Comparison of ENCODE assay signal across 8 cellular contexts in the genomic region with DNA sequence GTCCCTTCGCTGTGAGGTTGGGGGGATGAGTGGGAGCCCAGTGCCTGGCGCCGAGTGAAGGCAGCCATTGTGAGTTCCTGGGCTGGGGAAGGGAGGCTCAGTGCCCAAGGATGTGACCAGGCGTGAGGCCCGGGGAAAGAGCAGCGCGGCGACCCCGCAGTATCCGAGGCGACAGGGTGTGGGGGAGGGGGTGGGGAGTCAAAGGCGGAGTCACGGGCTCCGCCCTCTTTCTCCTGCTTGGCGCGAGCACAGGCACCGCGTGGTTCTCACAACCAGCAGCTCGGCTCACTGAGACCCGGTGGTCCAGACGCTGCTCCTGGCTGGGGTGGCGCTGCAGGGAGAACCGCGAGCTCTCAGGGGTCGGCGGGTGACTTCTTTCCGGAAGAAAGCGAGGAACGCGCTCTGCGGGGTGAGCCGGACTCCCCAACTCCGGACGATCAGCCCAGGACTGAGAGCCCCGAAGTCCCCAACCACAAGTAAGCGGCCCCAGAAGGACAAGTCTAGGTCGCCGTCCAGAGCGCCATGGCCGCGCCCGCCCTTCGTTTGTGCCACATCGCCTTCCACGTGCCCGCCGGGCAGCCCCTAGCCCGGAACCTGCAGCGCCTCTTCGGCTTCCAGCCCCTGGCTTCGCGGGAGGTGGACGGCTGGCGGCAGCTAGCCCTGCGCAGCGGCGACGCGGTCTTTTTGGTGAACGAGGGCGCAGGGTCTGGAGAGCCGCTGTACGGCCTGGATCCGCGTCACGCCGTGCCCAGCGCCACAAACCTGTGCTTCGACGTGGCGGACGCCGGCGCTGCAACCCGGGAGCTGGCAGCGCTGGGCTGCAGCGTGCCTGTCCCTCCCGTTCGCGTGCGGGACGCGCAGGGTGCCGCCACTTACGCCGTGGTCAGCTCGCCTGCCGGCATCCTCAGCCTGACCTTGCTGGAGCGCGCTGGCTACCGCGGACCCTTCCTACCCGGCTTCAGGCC. TPM values are rescaled to one million over a fixed set of nuclear protein-coding genes. Genes with fewer than 3 reads are reported as not detected.
DNase-seq lines count a peak whose midpoint lies in the region; ATAC-seq and TF ChIP-seq lines count a peak whose summit lies in the region.

TSS of gene HPDL (plus strand) at position 269 of the 965 bp plus-strand sequence. CDS start at position 523, 254 bp downstream.

- CTCF ChIA-PET in AG04450 (lab: Charles Lee) = interaction anchor here (0.6 to 1.6 kb wide), 4 partner anchors 14 to 313 kb away, joined by 3 to 7 read pairs (median 4); partner anchors contain the start of gene MUTYH
- CTCF ChIA-PET in activated CD4-positive, alpha-beta memory T cell treated with anti-CD3 and anti-CD28 coated beads, Interleukin-2, amount 10 ng/mL, durations not matched to agents 7 days and 5 days (lab: Charles Lee) = interaction anchor here (0.8 to 2.7 kb wide), 5 partner anchors 8 to 166 kb away, joined by 3 to 16 read pairs (median 5); partner anchors contain the start of genes MUTYH and TOE1

- H3K27ac ChIP-seq in AG04450 (ENCODE audit: low read depth, low read length) = no peak within 1 kb of the TSS

- peak within 1 kb of the TSS; percentile 16 for H3K27ac Mint-ChIP-seq in activated CD4-positive, alpha-beta memory T cell treated with anti-CD3 and anti-CD28 coated beads, Interleukin-2, amount 10 ng/mL, durations not matched to agents 7 days and 5 days
- peak within 1 kb of the TSS in 1 of 2 donors; percentile 44 for H3K27ac Mint-ChIP-seq in effector memory CD8-positive, alpha-beta T cell
- H3K27ac Mint-ChIP-seq in memory B cell = peak within 1 kb of the TSS; percentile 73

- no peaks in the 10 kb centered on the region for H3K27me3 Mint-ChIP-seq in activated CD4-positive, alpha-beta memory T cell treated with anti-CD3 and anti-CD28 coated beads, Interleukin-2, amount 10 ng/mL, durations not matched to agents 7 days and 5 days
- H3K27me3 Mint-ChIP-seq in effector memory CD8-positive, alpha-beta T cell = no peaks in the 10 kb centered on the region
- no peaks in the 10 kb centered on the region for H3K27me3 Mint-ChIP-seq in memory B cell

- H3K4me1 Mint-ChIP-seq in activated CD4-positive, alpha-beta memory T cell treated with anti-CD3 and anti-CD28 coated beads, Interleukin-2, amount 10 ng/mL, durations not matched to agents 7 days and 5 days = peaks cover 25% of the 10 kb centered on the region
- peaks cover 0 to 9% of the 10 kb centered on the region in 2 donors for H3K4me1 Mint-ChIP-seq in effector memory CD8-positive, alpha-beta T cell (ENCODE audit: low read depth in 2 of 2)
- H3K4me1 Mint-ChIP-seq in memory B cell = peaks cover 18% of the 10 kb centered on the region

- no peaks in the 10 kb centered on the region; the same call in 1 of the 2 replicates for H3K9me3 ChIP-seq in AG04450 (ENCODE audit: control insufficient read depth, insufficient read depth, low read length)

- no peaks in the 10 kb centered on the region for H3K27me3 ChIP-seq in AG04450 (ENCODE audit: control insufficient read depth, insufficient read depth, low read length)

- H3K4me3 ChIP-seq in AG04450 (ENCODE audit: low read depth, low read length) = peak within 1 kb of the TSS; percentile 65

- no peak for TF ChIP-seq CTCF in AG04450 (IDR thresholded peaks at IDR 0.05; ENCODE audit: low read depth, low read length)

- H3K36me3 Mint-ChIP-seq in activated CD4-positive, alpha-beta memory T cell treated with anti-CD3 and anti-CD28 coated beads, Interleukin-2, amount 10 ng/mL, durations not matched to agents 7 days and 5 days (ENCODE audit: low read depth) = peaks cover 14% of the 10 kb centered on the region
- H3K36me3 Mint-ChIP-seq in effector memory CD8-positive, alpha-beta T cell (ENCODE audit: insufficient read depth) = peaks cover 10% of the 10 kb centered on the region
- peaks cover 2% of the 10 kb centered on the region for H3K36me3 Mint-ChIP-seq in memory B cell

- H3K4me3 Mint-ChIP-seq in activated CD4-positive, alpha-beta memory T cell treated with anti-CD3 and anti-CD28 coated beads, Interleukin-2, amount 10 ng/mL, durations not matched to agents 7 days and 5 days = peak within 1 kb of the TSS; percentile 74
- H3K4me3 Mint-ChIP-seq in effector memory CD8-positive, alpha-beta T cell = peak within 1 kb of the TSS; percentile 77 to 81
- H3K4me3 Mint-ChIP-seq in memory B cell = peak within 1 kb of the TSS; percentile 89

- H3K9me3 Mint-ChIP-seq in activated CD4-positive, alpha-beta memory T cell treated with anti-CD3 and anti-CD28 coated beads, Interleukin-2, amount 10 ng/mL, durations not matched to agents 7 days and 5 days = no peaks in the 10 kb centered on the region
- no peaks in the 10 kb centered on the region for H3K9me3 Mint-ChIP-seq in effector memory CD8-positive, alpha-beta T cell
- H3K9me3 Mint-ChIP-seq in memory B cell = no peaks in the 10 kb centered on the region

- peak; percentile 74 for ATAC-seq in GM19043 (IDR thresholded peaks at IDR 0.05; ENCODE audit: low read depth, unreplicated experiment)
- peak; percentile 81 for ATAC-seq in effector memory CD8-positive, alpha-beta T cell (replicated peaks)
- ATAC-seq in memory B cell (ENCODE audit: low read depth) = peak; percentile 82
- ATAC-seq in GM21825 (IDR thresholded peaks at IDR 0.05; ENCODE audit: unreplicated experiment) = no peak

- POLR2A ChIA-PET in AG04450 (lab: Yijun Ruan, JAX) = interaction anchor here (0.5 to 1.8 kb wide), 3 partner anchors 13 to 360 kb away, joined by 3 to 12 read pairs (median 6); partner anchors contain the start of genes MUTYH and TOE1
- POLR2A ChIA-PET in activated CD4-positive, alpha-beta memory T cell treated with anti-CD3 and anti-CD28 coated beads, Interleukin-2, amount 10 ng/mL, durations not matched to agents 7 days and 5 days (lab: Charles Lee) = interaction anchor here (1.0 to 9.9 kb wide), 13 partner anchors 8 to 605 kb away, joined by 3 to 143 read pairs (median 4); partner anchors contain the start of genes BTBD19, CCDC163, DYNLT4 and HECTD3

- DNase-seq in AG04450 (ENCODE audit: low read depth, low spot score) (no peak), NCI-H2171 (lab: John Stamatoyannopoulos, UW) (peak; percentile 57), memory B cell (ENCODE audit: low spot score in 2 of 2) (peak in 1 of 2 donors; percentile 42)
- peak; percentile 64 for DNase-seq in activated CD4-positive, alpha-beta memory T cell treated with anti-CD3 and anti-CD28 coated beads, Interleukin-2, amount 10 ng/mL, durations not matched to agents 7 days and 5 days
- DNase-seq in effector memory CD8-positive, alpha-beta T cell = no peak
- DNase-seq in stimulated activated CD8-positive, alpha-beta memory T cell treated with anti-CD3 and anti-CD28 coated beads, Interleukin-15, amount 100 ng/mL, for 24 hours (ENCODE audit: low read depth) = peak; percentile 50

RNA-seq across cellular contexts. Expression of gene HPDL, which starts in this region (rescaled TPM):
- 0.22 and 0.50 TPM in 2 replicates for polyA plus RNA-seq in AG04450 (2011; rRNA removed)
- 0.28 TPM in 1 of 2 replicates, not detected in the other for polyA minus RNA-seq in AG04450 (2011; rRNA and poly(A)+ RNA removed)
- total RNA-seq in activated CD4-positive, alpha-beta memory T cell treated with anti-CD3 and anti-CD28 coated beads, Interleukin-2, amount 10 ng/mL, durations not matched to agents 7 days and 5 days = 1 to 10 TPM; 5.5 to 5.6 TPM

Comparison
In these comparisons a context has a peak if more than half of its experiments do, and no peak if none do; other contexts are left out.
1. DNase-seq: peak in NCI-H2171 (single experiment), activated CD4-positive, alpha-beta memory T cell treated with anti-CD3 and anti-CD28 coated beads, Interleukin-2, amount 10 ng/mL, durations not matched to agents 7 days and 5 days (single experiment) and stimulated activated CD8-positive, alpha-beta memory T cell treated with anti-CD3 and anti-CD28 coated beads, Interleukin-15, amount 100 ng/mL, for 24 hours (single experiment); none in AG04450 (single experiment) and effector memory CD8-positive, alpha-beta T cell (0 of 3).
2. Peak in every context shown above with its lines, with median percentiles within 50 percentile points of each other: H3K4me3 Mint-ChIP-seq.